ENCODE assay signal across 24 cellular contexts in genomic region chr6:156378853-156379252, GRCh38.
A peak's percentile ranks its signal among the peaks of the same experiment; 100 is the strongest.
DNase-seq lines count a peak whose midpoint lies in the region; ATAC-seq and TF ChIP-seq lines count a peak whose summit lies in the region.
"Had no signal": no experiment of that assay in that cellular context is flagged by ENCODE, and none has a peak within 500 bp of the region (broad histone marks: within the 10 kb centered on the region; RNA-seq: fewer than 3 reads in every experiment).

No MANE protein-coding gene starts in this region.

- peaks cover 18% of the 10 kb centered on the region for H3K27me3 Mint-ChIP-seq in CD4-positive, CD25-positive, alpha-beta regulatory T cell
- H3K27me3 Mint-ChIP-seq: stimulated activated naive CD8-positive, alpha-beta T cell treated with anti-CD3 and anti-CD28 coated beads, Interleukin-15, Interleukin-2, amounts not matched to agents 100 ng/mL and 50 ng/mL, for 24 hours had no signal

- no peak for ATAC-seq in CD4-positive, CD25-positive, alpha-beta regulatory T cell (ENCODE audit: low read depth in 2 of 2)
- no peak for ATAC-seq in left lung
- ATAC-seq: A549, heart right ventricle, PC-3 had no signal

- H3K27ac Mint-ChIP-seq in CD4-positive, CD25-positive, alpha-beta regulatory T cell = peak overlapping the region in 2 of 3 donors; percentile 3 to 65
- H3K27ac Mint-ChIP-seq: natural killer cell treated with Interleukin-12 subunit alpha and Interleukin-12 subunit beta and Interleukin-15 and Interleukin-18, amount 100 ng/mL, for 72 hours; stimulated activated naive CD8-positive, alpha-beta T cell treated with anti-CD3 and anti-CD28 coated beads, Interleukin-15, Interleukin-2, amounts not matched to agents 100 ng/mL and 50 ng/mL, for 24 hours had no signal

- TF ChIP-seq CTCF in GM13977 (IDR thresholded peaks at IDR 0.05; ENCODE audit: extremely low read depth, insufficient read depth, missing control alignments) (peak; percentile 28), left lung (IDR thresholded peaks at IDR 0.05) (no peak)

- H3K36me3 Mint-ChIP-seq in CD4-positive, CD25-positive, alpha-beta regulatory T cell = no peaks in the 10 kb centered on the region
- H3K36me3 Mint-ChIP-seq: natural killer cell treated with Interleukin-12 subunit alpha and Interleukin-12 subunit beta and Interleukin-15 and Interleukin-18, amount 100 ng/mL, for 72 hours had no signal

- peaks cover 0 to 2% (median 0%) of the 10 kb centered on the region in 7 donors for H3K9me3 Mint-ChIP-seq in CD4-positive, CD25-positive, alpha-beta regulatory T cell
- H3K9me3 Mint-ChIP-seq: natural killer cell treated with Interleukin-12 subunit alpha and Interleukin-12 subunit beta and Interleukin-15 and Interleukin-18, amount 100 ng/mL, for 72 hours; stimulated activated naive CD8-positive, alpha-beta T cell treated with anti-CD3 and anti-CD28 coated beads, Interleukin-15, Interleukin-2, amounts not matched to agents 100 ng/mL and 50 ng/mL, for 24 hours had no signal

- no peaks in the 10 kb centered on the region for H3K36me3 ChIP-seq in CD4-positive, CD25-positive, alpha-beta regulatory T cell (ENCODE audit: control insufficient read depth, insufficient read depth, low read length)
- no peaks in the 10 kb centered on the region for H3K36me3 ChIP-seq in SJSA1
- no peaks in the 10 kb centered on the region for H3K36me3 ChIP-seq in left lung
- H3K36me3 ChIP-seq: BLaER1, brain microvascular endothelial cell, heart right ventricle, upper lobe of left lung had no signal

- H3K4me1 Mint-ChIP-seq in CD4-positive, CD25-positive, alpha-beta regulatory T cell = peaks cover 0 to 18% (median 0%) of the 10 kb centered on the region in 4 donors

- H3K4me3 ChIP-seq in CD4-positive, CD25-positive, alpha-beta regulatory T cell (ENCODE audit: low read depth, low read length) = no peak overlapping the region
- H3K4me3 ChIP-seq in SJSA1 (no peak overlapping the region), left lung (no peak overlapping the region)
- H3K4me3 ChIP-seq: A549, BLaER1, coronary artery, heart right ventricle, upper lobe of left lung had no signal

- intact Hi-C loops in left lung (cut with DNase I) = no loop called here

- H3K9me3 ChIP-seq in CD4-positive, CD25-positive, alpha-beta regulatory T cell (ENCODE audit: control insufficient read depth in 2 of 2, low read length in 2 of 2) = no peaks in the 10 kb centered on the region
- H3K9me3 ChIP-seq in SJSA1 (replicated peaks) = 0 out of 2 replicates have a peak, but pooled peaks cover 3% of the 10 kb centered on the region
- H3K9me3 ChIP-seq in left lung = no peaks in the 10 kb centered on the region
- H3K9me3 ChIP-seq: A549, BLaER1, heart right ventricle, SK-N-SH, upper lobe of left lung had no signal

- peak in 2 of 3 donors; percentile 28 to 37 for DNase-seq in CD4-positive, CD25-positive, alpha-beta regulatory T cell
- no peak for DNase-seq in GM13977 (ENCODE audit: low spot score)
- no peak for DNase-seq in SJSA1 (ENCODE audit: low read depth in 1 of 2, low spot score in 2 of 2)
- peak; percentile 26 for DNase-seq in iPS-NIHi7 (ENCODE audit: extremely low spot score)
- DNase-seq in SKM-1 treated with dmso at 0.1 percent for 144 hours (lab: John Stamatoyannopoulos, UW; ENCODE audit: unreplicated experiment) = no peak
- DNase-seq in ureter (ENCODE audit: low spot score) = no peak
- DNase-seq in left lung = no peak
- no peak for DNase-seq in kidney tubule cell (ENCODE audit: low spot score)
- DNase-seq: activated CD4-positive, alpha-beta T cell treated with anti-CD3 and anti-CD28 coated beads for 1 hour; DMS79; heart right ventricle; islet precursor cell; NCI-H748 treated with DMSO at 0.1 percent for 48 hours; PC-3; SK-N-SH; upper lobe of left lung had no signal

- H3K27ac ChIP-seq in CD4-positive, CD25-positive, alpha-beta regulatory T cell (ENCODE audit: insufficient read depth, low read length, poor library complexity, severe bottlenecking) = no peak overlapping the region
- H3K27ac ChIP-seq in SJSA1 (0 out of 2 replicates have a peak overlapping the region, but pooled peaks have one; percentile 24), left lung (no peak overlapping the region)
- H3K27ac ChIP-seq: A549, BLaER1, coronary artery, heart right ventricle, HL-60, parathyroid adenoma, upper lobe of left lung had no signal

- no peaks in the 10 kb centered on the region for H3K27me3 ChIP-seq in CD4-positive, CD25-positive, alpha-beta regulatory T cell (ENCODE audit: control insufficient read depth, insufficient read depth, low read length)
- H3K27me3 ChIP-seq in SJSA1 (replicated peaks) (no peaks in the 10 kb centered on the region), left lung (no peaks in the 10 kb centered on the region)
- H3K27me3 ChIP-seq: BLaER1, brain microvascular endothelial cell, heart right ventricle, upper lobe of left lung had no signal

- no peak overlapping the region for H3K4me3 Mint-ChIP-seq in CD4-positive, CD25-positive, alpha-beta regulatory T cell
- H3K4me3 Mint-ChIP-seq: natural killer cell treated with Interleukin-12 subunit alpha and Interleukin-12 subunit beta and Interleukin-15 and Interleukin-18, amount 100 ng/mL, for 72 hours; stimulated activated naive CD8-positive, alpha-beta T cell treated with anti-CD3 and anti-CD28 coated beads, Interleukin-15, Interleukin-2, amounts not matched to agents 100 ng/mL and 50 ng/mL, for 24 hours had no signal

- H3K4me1 ChIP-seq in CD4-positive, CD25-positive, alpha-beta regulatory T cell (ENCODE audit: control insufficient read depth, insufficient read depth, low read length, poor library complexity, severe bottlenecking) = no peaks in the 10 kb centered on the region
- H3K4me1 ChIP-seq in SJSA1 (replicated peaks) (peaks cover 13% of the 10 kb centered on the region), left lung (no peaks in the 10 kb centered on the region)
- H3K4me1 ChIP-seq: BLaER1, parathyroid adenoma, upper lobe of left lung had no signal

- in situ Hi-C loops in GM13977 (cut with MboI; ENCODE audit: low pct_unique_long_range_greater_than_20kb, low sequenced_read_pairs, unreplicated experiment) = no loop called here

Comparison
In these comparisons a context has a peak if more than half of its experiments do, and no peak if none do; other contexts are left out.
1. DNase-seq: peak in CD4-positive, CD25-positive, alpha-beta regulatory T cell (2 of 3) and iPS-NIHi7 (single experiment); none in GM13977 (single experiment), SJSA1 (0 of 2), SKM-1 treated with dmso at 0.1 percent for 144 hours (single experiment), ureter (single experiment), left lung (0 of 2) and kidney tubule cell (single experiment).